ENCODE assay signal across 8 cellular contexts in genomic region chr2:127388423-127389164, GRCh38. TPM values are rescaled to one million over a fixed set of nuclear protein-coding genes. Genes with fewer than 3 reads are reported as not detected.
DNase-seq lines count a peak whose midpoint lies in the region; ATAC-seq and TF ChIP-seq lines count a peak whose summit lies in the region.

No MANE protein-coding gene starts in this region.

- H3K4me1 ChIP-seq in iPS-20b (ENCODE audit: insufficient read depth, low read length) (peaks cover 9% of the 10 kb centered on the region; the same call in 1 of the 2 replicates), subcutaneous abdominal adipose tissue (ENCODE audit: control insufficient read depth in 5 of 5, insufficient read depth in 5 of 5, low read length in 5 of 5) (peaks cover 4 to 34% (median 29%) of the 10 kb centered on the region in 5 donors)

- DNase-seq in activated naive CD4-positive, alpha-beta T cell treated with anti-CD3 and anti-CD28 coated beads for 36 hours, result peak; percentile 16
- DNase-seq in activated naive CD4-positive, alpha-beta T cell treated with anti-CD3 and anti-CD28 coated beads, Interleukin-2, amount 50 U/mL, for 16 hours, result no peak
- no peak for DNase-seq in activated T-cell treated with anti-CD3 and anti-CD28 coated beads, Interleukin-2, amount 50 U/mL, for 72 hours
- DNase-seq in erythroblast (lab: John Stamatoyannopoulos, UW), result no peak

- peak overlapping the region; percentile 70 for H3K4me3 ChIP-seq in iPS-20b (ENCODE audit: low read length)
- peak overlapping the region; percentile 68 to 88 (median 82) for H3K4me3 ChIP-seq in subcutaneous abdominal adipose tissue (ENCODE audit: low read depth in 1 of 5, low read length in 5 of 5)

- CTCF ChIA-PET in activated naive CD4-positive, alpha-beta T cell treated with anti-CD3 and anti-CD28 coated beads for 36 hours (lab: Charles Lee), result interaction anchor here (1.9 to 2.6 kb wide), 2 partner anchors 22 to 27 kb away, joined by 8 to 9 read pairs; no protein-coding TSS in a partner anchor

- peaks cover 7% of the 10 kb centered on the region; the same call in 1 of the 2 replicates for H3K27me3 ChIP-seq in iPS-20b (ENCODE audit: insufficient read depth, low read length)
- H3K27me3 ChIP-seq in subcutaneous abdominal adipose tissue (ENCODE audit: control insufficient read depth in 5 of 5, insufficient read depth in 4 of 5, low read length in 5 of 5), result no peaks in the 10 kb centered on the region

- ATAC-seq in HG03196 (IDR thresholded peaks at IDR 0.05; ENCODE audit: unreplicated experiment) (peak; percentile 12), GM19328 (IDR thresholded peaks at IDR 0.05; ENCODE audit: unreplicated experiment) (no peak)
- ATAC-seq in activated T-cell treated with anti-CD3 and anti-CD28 coated beads, Interleukin-2, amount 50 U/mL, for 72 hours (replicated peaks in 1 of 2), result peak; percentile 63

- no peaks in the 10 kb centered on the region for H3K9me3 ChIP-seq in iPS-20b (ENCODE audit: insufficient read depth, low read depth, low read length)
- H3K9me3 ChIP-seq in subcutaneous abdominal adipose tissue (ENCODE audit: control insufficient read depth in 5 of 5, low read length in 5 of 5), result no peaks in the 10 kb centered on the region

- peaks cover 66% of the 10 kb centered on the region for H3K4me1 Mint-ChIP-seq in activated naive CD4-positive, alpha-beta T cell treated with anti-CD3 and anti-CD28 coated beads for 36 hours (ENCODE audit: low read depth)
- H3K4me1 Mint-ChIP-seq in activated T-cell treated with anti-CD3 and anti-CD28 coated beads, Interleukin-2, amount 50 U/mL, for 72 hours (ENCODE audit: low read depth), result peaks cover 72% of the 10 kb centered on the region

- intact Hi-C loops in activated naive CD4-positive, alpha-beta T cell treated with anti-CD3 and anti-CD28 coated beads for 36 hours (cut with micrococcal nuclease), result loop anchor here (1.0 to 5.0 kb wide), 7 partner anchors 22 to 731 kb away; partner anchors contain the start of genes BIN1, GYPC, POLR2D and SAP130

- H3K36me3 ChIP-seq in iPS-20b (ENCODE audit: insufficient read depth, low read depth, low read length) (no peaks in the 10 kb centered on the region), subcutaneous abdominal adipose tissue (ENCODE audit: control insufficient read depth in 5 of 5, insufficient read depth in 5 of 5, low read length in 5 of 5) (no peaks in the 10 kb centered on the region)

- no peaks in the 10 kb centered on the region for H3K9me3 Mint-ChIP-seq in activated naive CD4-positive, alpha-beta T cell treated with anti-CD3 and anti-CD28 coated beads for 36 hours
- peaks cover 0 to 3% of the 10 kb centered on the region in 2 donors for H3K9me3 Mint-ChIP-seq in activated T-cell treated with anti-CD3 and anti-CD28 coated beads, Interleukin-2, amount 50 U/mL, for 72 hours

- H3K27ac ChIP-seq in iPS-20b (ENCODE audit: low read length), result no peak overlapping the region
- H3K27ac ChIP-seq in subcutaneous abdominal adipose tissue (ENCODE audit: low read depth, low read length), result peak overlapping the region; percentile 87

- H3K4me3 Mint-ChIP-seq in activated naive CD4-positive, alpha-beta T cell treated with anti-CD3 and anti-CD28 coated beads for 36 hours, result peak overlapping the region; percentile 81
- peak overlapping the region; percentile 83 to 86 for H3K4me3 Mint-ChIP-seq in activated T-cell treated with anti-CD3 and anti-CD28 coated beads, Interleukin-2, amount 50 U/mL, for 72 hours

- peak overlapping the region; percentile 92 for H3K27ac Mint-ChIP-seq in activated naive CD4-positive, alpha-beta T cell treated with anti-CD3 and anti-CD28 coated beads for 36 hours
- H3K27ac Mint-ChIP-seq in activated T-cell treated with anti-CD3 and anti-CD28 coated beads, Interleukin-2, amount 50 U/mL, for 72 hours, result peak overlapping the region; percentile 20

- H3K36me3 Mint-ChIP-seq in activated naive CD4-positive, alpha-beta T cell treated with anti-CD3 and anti-CD28 coated beads for 36 hours (ENCODE audit: low read depth), result peaks cover 7% of the 10 kb centered on the region
- peaks cover 3 to 4% of the 10 kb centered on the region in 2 donors for H3K36me3 Mint-ChIP-seq in activated T-cell treated with anti-CD3 and anti-CD28 coated beads, Interleukin-2, amount 50 U/mL, for 72 hours (ENCODE audit: insufficient read depth in 2 of 2)

- H3K27me3 Mint-ChIP-seq in activated naive CD4-positive, alpha-beta T cell treated with anti-CD3 and anti-CD28 coated beads for 36 hours (ENCODE audit: low read depth), result no peaks in the 10 kb centered on the region
- no peaks in the 10 kb centered on the region for H3K27me3 Mint-ChIP-seq in activated T-cell treated with anti-CD3 and anti-CD28 coated beads, Interleukin-2, amount 50 U/mL, for 72 hours (ENCODE audit: low read depth)

- H3K9ac ChIP-seq in iPS-20b (ENCODE audit: low read depth, low read length) (peak overlapping the region; percentile 77; the same call in 1 of the 2 replicates), subcutaneous abdominal adipose tissue (ENCODE audit: low read length in 5 of 5) (peak overlapping the region; percentile 59 to 83 (median 79))

- no peak for TF ChIP-seq POLR2A in erythroblast (IDR thresholded peaks at IDR 0.05; ENCODE audit: low read length)

RNA-seq across cellular contexts. Expression of gene MAP3K2, which starts 0.8 kb away (rescaled TPM):
- total RNA-seq in activated naive CD4-positive, alpha-beta T cell treated with anti-CD3 and anti-CD28 coated beads for 36 hours, result 10 to 100 TPM; 27.1 to 27.4 TPM
- 10 to 100 TPM; 48.9 to 49.1 TPM for total RNA-seq in activated T-cell treated with anti-CD3 and anti-CD28 coated beads, Interleukin-2, amount 50 U/mL, for 72 hours

RNA-seq across cellular contexts. Expression of gene PROC, which starts 29.6 kb away (rescaled TPM):
- total RNA-seq in activated naive CD4-positive, alpha-beta T cell treated with anti-CD3 and anti-CD28 coated beads for 36 hours, result not detected
- total RNA-seq in activated T-cell treated with anti-CD3 and anti-CD28 coated beads, Interleukin-2, amount 50 U/mL, for 72 hours, result under 1 TPM in 1 of 2 donors, not detected in 1; 0.42 TPM
